Comparison of ENCODE assay signal across 1 cellular context in the genomic region with DNA sequence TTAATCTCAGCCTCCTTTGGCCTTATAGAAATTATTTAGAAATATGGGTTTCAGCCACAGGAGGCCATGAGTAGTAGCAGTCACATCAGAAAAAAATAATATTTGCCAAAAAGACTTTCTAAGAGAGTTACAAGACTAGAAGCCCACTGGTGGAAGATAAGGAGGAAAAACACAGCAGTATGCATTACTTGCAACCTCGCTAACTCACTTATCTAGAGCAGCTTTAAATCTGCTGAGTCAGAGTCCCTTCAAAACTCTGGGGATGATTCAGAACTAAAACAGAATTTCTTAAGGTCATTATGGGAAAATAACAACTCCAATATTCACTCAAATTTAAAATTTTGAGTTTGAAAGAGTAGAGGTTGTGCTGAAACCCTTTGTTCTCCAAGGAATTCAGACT.
TF ChIP-seq lines count a peak whose summit lies in the region.

No MANE protein-coding gene starts in this region.

TF ChIP-seq in K562, 482 proteins besides CTCF, POLR2A, EP300 and RAD21:
- TF ChIP-seq NFE2 (IDR thresholded peaks at IDR 0.05; ENCODE audit: low read depth) (peak; percentile 93), C11orf30 (IDR thresholded peaks at IDR 0.05; ENCODE audit: low read depth) (peak; percentile 98), ARID1B (IDR thresholded peaks at IDR 0.05) (peak; percentile 75), CEBPB (tag; IDR thresholded peaks at IDR 0.05) (0 out of 2 replicates have a peak, but pooled peaks have one; percentile 45), ZNF766 (CRISPR knock-in tag; conservative IDR thresholded peaks at IDR 0.05) (peak; percentile 78), NFYB (IDR thresholded peaks at IDR 0.05; ENCODE audit: extremely low read depth, insufficient read length) (no peak), ATF7 (IDR thresholded peaks at IDR 0.05) (no peak), CBFA2T3 (IDR thresholded peaks at IDR 0.05) (peak; percentile 54), FOSL1 (tag; conservative IDR thresholded peaks at IDR 0.05) (peak; percentile 73), CEBPG (CRISPR knock-in tag; IDR thresholded peaks at IDR 0.05) (no peak), CEBPG (tag; conservative IDR thresholded peaks at IDR 0.05 in 1 of 2, IDR thresholded peaks at IDR 0.05 in 1 of 2) (peak in 1 of 2 experiments; percentile 30; a peak in 1 of 4 replicates), BRF1 (IDR thresholded peaks at IDR 0.05; ENCODE audit: borderline replicate concordance, extremely low read depth, insufficient read length) (no peak), ZFP1 (CRISPR knock-in tag; IDR thresholded peaks at IDR 0.05) (no peak), RCOR1 (IDR thresholded peaks at IDR 0.05; ENCODE audit: borderline replicate concordance in 1 of 2, low read depth in 2 of 2, low read length in 2 of 2) (0 out of 4 replicates have a peak, but pooled peaks of 1 of the 2 experiments have one; percentile 14), ZNF316 (IDR thresholded peaks at IDR 0.05) (peak; percentile 99), DPF2 (IDR thresholded peaks at IDR 0.05) (peak; percentile 79), JUND (IDR thresholded peaks at IDR 0.05; ENCODE audit: borderline replicate concordance, low read depth, low read length) (0 out of 2 replicates have a peak, but pooled peaks have one; percentile 45), JUND (tag; IDR thresholded peaks at IDR 0.05; ENCODE audit: borderline replicate concordance, low read depth, low read length) (peak; percentile 53; the same call in 2 of the 3 replicates), SMARCE1 (IDR thresholded peaks at IDR 0.05) (peak; percentile 68; the same call in 1 of the 2 replicates), MAFF (IDR thresholded peaks at IDR 0.05; ENCODE audit: low read length) (peak; percentile 96), STAT5A (IDR thresholded peaks at IDR 0.05; ENCODE audit: borderline replicate concordance, low read length) (no peak), SMARCA4 (IDR thresholded peaks at IDR 0.05) (peak; percentile 78), FOXM1 (IDR thresholded peaks at IDR 0.05; ENCODE audit: low read depth) (peak; percentile 36), FOXM1 (CRISPR knock-in tag; IDR thresholded peaks at IDR 0.05; ENCODE audit: low read depth) (no peak), TRIM24 (IDR thresholded peaks at IDR 0.05) (peak; percentile 59 to 87), ZNF695 (CRISPR knock-in tag; IDR thresholded peaks at IDR 0.05) (no peak), MAFG (tag; conservative IDR thresholded peaks at IDR 0.05) (peak; percentile 98), SAFB (IDR thresholded peaks at IDR 0.05; ENCODE audit: borderline replicate concordance, low read depth, low read length) (no peak), MTA3 (IDR thresholded peaks at IDR 0.05; ENCODE audit: borderline replicate concordance) (0 out of 2 replicates have a peak, but pooled peaks have one; percentile 31), TRIM28 (IDR thresholded peaks at IDR 0.05) (peak; percentile 48; the same call in 1 of the 2 replicates), NFE2L1 (tag; IDR thresholded peaks at IDR 0.05; ENCODE audit: borderline replicate concordance, low read depth) (peak; percentile 75), MAFK (IDR thresholded peaks at IDR 0.05; ENCODE audit: low read length) (peak; percentile 95), BACH1 (tag; IDR thresholded peaks at IDR 0.05) (peak; percentile 95)
- TF ChIP-seq, protein P1, sequence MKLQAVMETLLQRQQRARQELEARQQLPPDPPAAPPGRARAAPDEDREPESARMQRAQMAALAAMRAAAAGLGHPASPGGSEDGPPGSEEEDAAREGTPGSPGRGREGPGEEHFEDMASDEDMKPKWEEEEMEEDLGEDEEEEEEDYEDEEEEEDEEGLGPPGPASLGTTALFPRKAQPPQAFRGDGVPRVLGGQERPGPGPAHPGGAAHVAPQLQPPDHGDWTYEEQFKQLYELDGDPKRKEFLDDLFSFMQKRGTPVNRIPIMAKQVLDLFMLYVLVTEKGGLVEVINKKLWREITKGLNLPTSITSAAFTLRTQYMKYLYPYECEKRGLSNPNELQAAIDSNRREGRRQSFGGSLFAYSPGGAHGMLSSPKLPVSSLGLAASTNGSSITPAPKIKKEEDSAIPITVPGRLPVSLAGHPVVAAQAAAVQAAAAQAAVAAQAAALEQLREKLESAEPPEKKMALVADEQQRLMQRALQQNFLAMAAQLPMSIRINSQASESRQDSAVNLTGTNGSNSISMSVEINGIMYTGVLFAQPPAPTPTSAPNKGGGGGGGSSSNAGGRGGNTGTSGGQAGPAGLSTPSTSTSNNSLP (IDR thresholded peaks at IDR 0.05; ENCODE audit: borderline replicate concordance, low read depth, low read length): 0 out of 2 replicates have a peak, but pooled peaks have one; percentile 23
- TF ChIP-seq, protein P2, sequence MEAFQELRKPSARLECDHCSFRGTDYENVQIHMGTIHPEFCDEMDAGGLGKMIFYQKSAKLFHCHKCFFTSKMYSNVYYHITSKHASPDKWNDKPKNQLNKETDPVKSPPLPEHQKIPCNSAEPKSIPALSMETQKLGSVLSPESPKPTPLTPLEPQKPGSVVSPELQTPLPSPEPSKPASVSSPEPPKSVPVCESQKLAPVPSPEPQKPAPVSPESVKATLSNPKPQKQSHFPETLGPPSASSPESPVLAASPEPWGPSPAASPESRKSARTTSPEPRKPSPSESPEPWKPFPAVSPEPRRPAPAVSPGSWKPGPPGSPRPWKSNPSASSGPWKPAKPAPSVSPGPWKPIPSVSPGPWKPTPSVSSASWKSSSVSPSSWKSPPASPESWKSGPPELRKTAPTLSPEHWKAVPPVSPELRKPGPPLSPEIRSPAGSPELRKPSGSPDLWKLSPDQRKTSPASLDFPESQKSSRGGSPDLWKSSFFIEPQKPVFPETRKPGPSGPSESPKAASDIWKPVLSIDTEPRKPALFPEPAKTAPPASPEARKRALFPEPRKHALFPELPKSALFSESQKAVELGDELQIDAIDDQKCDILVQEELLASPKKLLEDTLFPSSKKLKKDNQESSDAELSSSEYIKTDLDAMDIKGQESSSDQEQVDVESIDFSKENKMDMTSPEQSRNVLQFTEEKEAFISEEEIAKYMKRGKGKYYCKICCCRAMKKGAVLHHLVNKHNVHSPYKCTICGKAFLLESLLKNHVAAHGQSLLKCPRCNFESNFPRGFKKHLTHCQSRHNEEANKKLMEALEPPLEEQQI (IDR thresholded peaks at IDR 0.05): peak; percentile 64; the same call in 1 of the 2 replicates
- TF ChIP-seq, protein P3, sequence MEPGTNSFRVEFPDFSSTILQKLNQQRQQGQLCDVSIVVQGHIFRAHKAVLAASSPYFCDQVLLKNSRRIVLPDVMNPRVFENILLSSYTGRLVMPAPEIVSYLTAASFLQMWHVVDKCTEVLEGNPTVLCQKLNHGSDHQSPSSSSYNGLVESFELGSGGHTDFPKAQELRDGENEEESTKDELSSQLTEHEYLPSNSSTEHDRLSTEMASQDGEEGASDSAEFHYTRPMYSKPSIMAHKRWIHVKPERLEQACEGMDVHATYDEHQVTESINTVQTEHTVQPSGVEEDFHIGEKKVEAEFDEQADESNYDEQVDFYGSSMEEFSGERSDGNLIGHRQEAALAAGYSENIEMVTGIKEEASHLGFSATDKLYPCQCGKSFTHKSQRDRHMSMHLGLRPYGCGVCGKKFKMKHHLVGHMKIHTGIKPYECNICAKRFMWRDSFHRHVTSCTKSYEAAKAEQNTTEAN (CRISPR knock-in tag; IDR thresholded peaks at IDR 0.05): no peak
- TF ChIP-seq, protein P4, sequence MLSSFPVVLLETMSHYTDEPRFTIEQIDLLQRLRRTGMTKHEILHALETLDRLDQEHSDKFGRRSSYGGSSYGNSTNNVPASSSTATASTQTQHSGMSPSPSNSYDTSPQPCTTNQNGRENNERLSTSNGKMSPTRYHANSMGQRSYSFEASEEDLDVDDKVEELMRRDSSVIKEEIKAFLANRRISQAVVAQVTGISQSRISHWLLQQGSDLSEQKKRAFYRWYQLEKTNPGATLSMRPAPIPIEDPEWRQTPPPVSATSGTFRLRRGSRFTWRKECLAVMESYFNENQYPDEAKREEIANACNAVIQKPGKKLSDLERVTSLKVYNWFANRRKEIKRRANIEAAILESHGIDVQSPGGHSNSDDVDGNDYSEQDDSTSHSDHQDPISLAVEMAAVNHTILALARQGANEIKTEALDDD (IDR thresholded peaks at IDR 0.05): peak; percentile 57; the same call in 1 of the 2 replicates
- TF ChIP-seq, protein P5, sequence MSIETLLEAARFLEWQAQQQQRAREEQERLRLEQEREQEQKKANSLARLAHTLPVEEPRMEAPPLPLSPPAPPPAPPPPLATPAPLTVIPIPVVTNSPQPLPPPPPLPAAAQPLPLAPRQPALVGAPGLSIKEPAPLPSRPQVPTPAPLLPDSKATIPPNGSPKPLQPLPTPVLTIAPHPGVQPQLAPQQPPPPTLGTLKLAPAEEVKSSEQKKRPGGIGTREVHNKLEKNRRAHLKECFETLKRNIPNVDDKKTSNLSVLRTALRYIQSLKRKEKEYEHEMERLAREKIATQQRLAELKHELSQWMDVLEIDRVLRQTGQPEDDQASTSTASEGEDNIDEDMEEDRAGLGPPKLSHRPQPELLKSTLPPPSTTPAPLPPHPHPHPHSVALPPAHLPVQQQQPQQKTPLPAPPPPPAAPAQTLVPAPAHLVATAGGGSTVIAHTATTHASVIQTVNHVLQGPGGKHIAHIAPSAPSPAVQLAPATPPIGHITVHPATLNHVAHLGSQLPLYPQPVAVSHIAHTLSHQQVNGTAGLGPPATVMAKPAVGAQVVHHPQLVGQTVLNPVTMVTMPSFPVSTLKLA (conservative IDR thresholded peaks at IDR 0.05): no peak
- TF ChIP-seq, protein P6, sequence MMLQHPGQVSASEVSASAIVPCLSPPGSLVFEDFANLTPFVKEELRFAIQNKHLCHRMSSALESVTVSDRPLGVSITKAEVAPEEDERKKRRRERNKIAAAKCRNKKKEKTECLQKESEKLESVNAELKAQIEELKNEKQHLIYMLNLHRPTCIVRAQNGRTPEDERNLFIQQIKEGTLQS (IDR thresholded peaks at IDR 0.05): peak; percentile 43; the same call in 1 of the 2 replicates
- TF ChIP-seq, protein P6 (CRISPR knock-in tag; conservative IDR thresholded peaks at IDR 0.05): no peak
TF ChIP-seq in K562: peak in this region for 27.
